ENCODE assay signal across 10 cellular contexts in the genomic region with DNA sequence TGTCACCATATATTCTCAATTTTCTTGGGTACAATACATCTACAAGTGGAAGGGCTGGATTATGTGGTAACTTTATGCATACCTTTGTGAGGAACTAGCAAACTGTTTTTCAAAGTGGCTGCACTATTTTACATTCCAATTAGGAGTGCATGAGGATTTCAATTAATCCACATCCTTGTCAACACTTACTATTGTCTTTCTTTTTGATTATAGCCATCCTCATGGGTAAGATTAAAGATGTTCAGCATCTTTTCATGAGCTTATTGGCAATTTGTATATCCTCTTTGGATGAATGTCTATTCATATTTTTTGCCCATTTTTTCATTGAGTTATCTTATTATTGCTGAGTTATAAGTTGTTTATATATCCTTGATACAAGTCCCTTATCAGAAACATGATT.
"Had no signal": no experiment of that assay in that cellular context is flagged by ENCODE, and none has a peak within 500 bp of the region (broad histone marks: within the 10 kb centered on the region; RNA-seq: fewer than 3 reads in every experiment).

No MANE protein-coding gene starts in this region.

- H3K36me3 ChIP-seq: HAP-1 had no signal

- H3K9ac ChIP-seq: GM23248 had no signal

- H3K4me3 ChIP-seq: GM23248, GM23338, HAP-1 had no signal

- H3K27ac Mint-ChIP-seq: GM23338, H9, HFFc6 had no signal

- H3K4me2 ChIP-seq: GM23338 had no signal

- DNase-seq: GM23248, GOT3, H7, H9, HCEC 1CT, HFFc6 had no signal

- H3K4me1 ChIP-seq: HAP-1 had no signal

- H3K27ac ChIP-seq: GM23248 had no signal

- H3K4me3 Mint-ChIP-seq: GM23338, H9, HFFc6 had no signal

- H2AFZ ChIP-seq: GM23248, GM23338 had no signal

- ATAC-seq: GM23338, HCT116 had no signal

- FAIRE-seq: H1 had no signal
